Comparison of ENCODE assay signal across 1 cellular context in genomic region chr14:59363545-59364226, GRCh38.
TF ChIP-seq lines count a peak whose summit lies in the region.

No MANE protein-coding gene starts in this region.

TF ChIP-seq in WTC11, 78 proteins besides CTCF, POLR2A, EP300 and RAD21 (continued from another document):
- no peak for TF ChIP-seq ZNF281 (CRISPR knock-in tag; IDR thresholded peaks at IDR 0.05)
